32 cellular contexts compared by ENCODE assay signal in the genomic region with DNA sequence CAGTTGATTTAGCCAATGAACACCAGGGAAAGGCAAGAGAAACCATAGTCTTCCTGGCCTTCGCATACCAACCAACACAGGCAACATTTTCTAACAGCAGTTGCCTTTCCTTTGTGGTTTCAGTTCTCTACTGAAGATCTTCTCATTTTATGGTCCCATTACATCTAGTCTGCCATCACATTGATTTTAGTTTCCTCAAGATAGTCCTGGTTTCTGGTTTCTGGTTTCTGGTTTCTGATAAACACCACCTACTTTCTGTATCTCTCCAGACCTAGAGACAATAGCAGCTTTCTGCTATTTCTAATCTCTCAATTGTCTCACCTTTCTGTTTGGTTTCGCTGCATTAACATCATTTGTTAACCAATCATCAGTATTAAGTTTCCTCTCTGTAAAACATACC.
"Had no signal": no experiment of that assay in that cellular context is flagged by ENCODE, and none has a peak within 500 bp of the region (broad histone marks: within the 10 kb centered on the region; RNA-seq: fewer than 3 reads in every experiment).

No MANE protein-coding gene starts in this region.

- H3K9me2 ChIP-seq: SK-N-SH had no signal

- H3K4me3 ChIP-seq: Peyer's patch, SJSA1 had no signal

- H3K9me3 ChIP-seq: Peyer's patch, SJSA1, SK-N-SH had no signal

- H3K4me1 ChIP-seq: Peyer's patch, SJSA1 had no signal

- H3K36me3 ChIP-seq: Peyer's patch, SJSA1 had no signal

- H3K27me3 ChIP-seq: Peyer's patch, SJSA1 had no signal

- H3K27ac ChIP-seq: Peyer's patch, SJSA1 had no signal

- H3K4me2 ChIP-seq: SK-N-SH had no signal

- ATAC-seq: PC-3 had no signal

- DNase-seq: Karpas-422, NCI-H1048, NCI-H1092 treated with DMSO at 0.1 percent for 48 hours, NCI-H1105 treated with DMSO at 0.1 percent for 48 hours, NCI-H1417, NCI-H1436, NCI-H146, NCI-H1694, NCI-H187, NCI-H1930, NCI-H2029 treated with DMSO at 0.1 percent for 48 hours, NCI-H2081 treated with DMSO at 0.1 percent for 48 hours, NCI-H2107, NCI-H2171, NCI-H226, NCI-H446 treated with DMSO at 0.1 percent for 48 hours, NCI-H510A, NCI-H524, NCI-H526, NCI-H69, NCI-H748 treated with DMSO at 0.1 percent for 48 hours, NCI-H82, OCI-M1, PC-3, Peyer's patch, Right ventricle myocardium superior, RPMI8226, SHP77 treated with DMSO at 0.1 percent for 48 hours, SK-N-SH, SW 1271, T-helper 1 cell had no signal

- H3K9ac ChIP-seq: SK-N-SH had no signal
